ENCODE assay signal across 33 cellular contexts in genomic region chr1:35860680-35861079, GRCh38. TPM values are rescaled to one million over a fixed set of nuclear protein-coding genes. Genes with fewer than 3 reads are reported as not detected.
A peak's percentile ranks its signal among the peaks of the same experiment; 100 is the strongest.
DNase-seq lines count a peak whose midpoint lies in the region; ATAC-seq and TF ChIP-seq lines count a peak whose summit lies in the region.
"Had no signal": no experiment of that assay in that cellular context is flagged by ENCODE, and none has a peak within 500 bp of the region (broad histone marks: within the 10 kb centered on the region; RNA-seq: fewer than 3 reads in every experiment).

No MANE protein-coding gene starts in this region.

- peaks cover 6% of the 10 kb centered on the region for H3F3A ChIP-seq in neural progenitor cell (ENCODE audit: low read depth)

- no peak overlapping the region for H3K4me2 ChIP-seq in neural progenitor cell
- H3K4me2 ChIP-seq: GM23338 had no signal

- H3K4me3 ChIP-seq in neural progenitor cell = no peak overlapping the region
- H3K4me3 ChIP-seq: GM23338, lung, psoas muscle had no signal

- peak; percentile 20 for ATAC-seq in Right ventricle myocardium inferior
- ATAC-seq in T-helper 17 cell = no peak
- no peak for ATAC-seq in stimulated activated naive B cell treated with anti-CD40 and anti-IgM and Interleukin-4, amounts not matched to agents 10 μg/mL and 1 μg/mL and 100 μg/mL, for 72 hours (replicated peaks)
- no peak for ATAC-seq in GM18511 (IDR thresholded peaks at IDR 0.05; ENCODE audit: unreplicated experiment)
- ATAC-seq in esophagus mucosa = no peak
- ATAC-seq: GM23338; naive thymus-derived CD8-positive, alpha-beta T cell; psoas muscle had no signal

- no peak overlapping the region for H3K9ac ChIP-seq in neural progenitor cell

- H3K4me1 ChIP-seq in neural progenitor cell = no peaks in the 10 kb centered on the region
- H3K4me1 ChIP-seq: psoas muscle had no signal

- H3K79me2 ChIP-seq in neural progenitor cell (ENCODE audit: low read depth) = no peaks in the 10 kb centered on the region

- no peak overlapping the region for H3K27ac ChIP-seq in neural progenitor cell
- H3K27ac ChIP-seq: psoas muscle had no signal

- no peaks in the 10 kb centered on the region for H3K27me3 ChIP-seq in neural progenitor cell

- DNase-seq in Right ventricle myocardium inferior (ENCODE audit: missing footprints) = no peak
- no peak for DNase-seq in cardiac septum (ENCODE audit: low spot score)
- DNase-seq in NOMO-1 (lab: John Stamatoyannopoulos, UW; ENCODE audit: unreplicated experiment in 2 of 2) = peak; percentile 72 to 94
- no peak for DNase-seq in T-helper 17 cell
- DNase-seq in stimulated activated naive B cell treated with anti-CD40 and anti-IgM and Interleukin-4, amounts not matched to agents 10 μg/mL and 1 μg/mL and 100 μg/mL, for 72 hours = no peak
- DNase-seq in neural progenitor cell (ENCODE audit: low spot score) = no peak
- DNase-seq: 8988T; activated B cell treated with CpG ODN at 0.5 μM for 24 hours; activated CD4-positive, alpha-beta T cell treated with anti-CD3 and anti-CD28 coated beads, Interleukin-2, amount 50 U/mL, for 1 hour; activated effector memory CD4-positive, alpha-beta T cell treated with Interleukin-2 at 50 U/mL for 16 hours; activated T-cell treated with anti-CD3 and anti-CD28 coated beads, Interleukin-2, amount 50 U/mL, for 1 hour; Calu3; CD4-positive, CD25-positive, alpha-beta regulatory T cell; DMS79 treated with DMSO at 0.1 percent for 48 hours; GDM1; hippocampal formation; naive thymus-derived CD8-positive, alpha-beta T cell; NCI-H1436 treated with DMSO at 0.1 percent for 48 hours; NCI-H446; NCI-H748 treated with DMSO at 0.1 percent for 48 hours; occipital lobe; psoas muscle; stimulated activated CD4-positive, alpha-beta T cell treated with anti-CD3 and anti-CD28 coated beads, Interleukin-4, amount 100 ng/mL, for 4 hours; substantia nigra; SW 1271; T1000 had no signal

- H3K36me3 Mint-ChIP-seq in T-helper 17 cell (ENCODE audit: low read depth) = peaks cover 3% of the 10 kb centered on the region
- no peaks in the 10 kb centered on the region for H3K36me3 Mint-ChIP-seq in stimulated activated naive B cell treated with anti-CD40 and anti-IgM and Interleukin-4, amounts not matched to agents 10 μg/mL and 1 μg/mL and 100 μg/mL, for 72 hours
- peaks cover 4% of the 10 kb centered on the region for H3K36me3 Mint-ChIP-seq in neural progenitor cell
- H3K36me3 Mint-ChIP-seq: activated naive CD8-positive, alpha-beta T cell; IgD-negative memory B cell; naive thymus-derived CD8-positive, alpha-beta T cell had no signal

- no peak overlapping the region for H2AFZ ChIP-seq in neural progenitor cell (replicated peaks)
- H2AFZ ChIP-seq: GM23338 had no signal

- intact Hi-C loops in Right ventricle myocardium inferior (cut with DNase I) (no loop called here), cardiac septum (cut with DNase I) (no loop called here)

- H3K9me3 Mint-ChIP-seq in stimulated activated naive B cell treated with anti-CD40 and anti-IgM and Interleukin-4, amounts not matched to agents 10 μg/mL and 1 μg/mL and 100 μg/mL, for 72 hours = no peaks in the 10 kb centered on the region
- H3K9me3 Mint-ChIP-seq in neural progenitor cell = no peaks in the 10 kb centered on the region
- H3K9me3 Mint-ChIP-seq: activated B cell treated with CpG ODN at 0.5 μM for 24 hours; GM23338; IgD-negative memory B cell; naive thymus-derived CD8-positive, alpha-beta T cell; type B pancreatic cell had no signal

- peaks cover 15% of the 10 kb centered on the region for H3K4me1 Mint-ChIP-seq in T-helper 17 cell
- peaks cover 2 to 11% of the 10 kb centered on the region in 2 donors for H3K4me1 Mint-ChIP-seq in stimulated activated naive B cell treated with anti-CD40 and anti-IgM and Interleukin-4, amounts not matched to agents 10 μg/mL and 1 μg/mL and 100 μg/mL, for 72 hours
- no peaks in the 10 kb centered on the region for H3K4me1 Mint-ChIP-seq in neural progenitor cell
- H3K4me1 Mint-ChIP-seq: activated B cell treated with CpG ODN at 0.5 μM for 24 hours; CD4-positive, CD25-positive, alpha-beta regulatory T cell; naive thymus-derived CD8-positive, alpha-beta T cell had no signal

- no peak for TF ChIP-seq CTCF in neural progenitor cell (IDR thresholded peaks at IDR 0.05)

- no peaks in the 10 kb centered on the region for H4K20me1 ChIP-seq in neural progenitor cell (ENCODE audit: low read depth)

- H3K9me3 ChIP-seq in T-helper 17 cell (ENCODE audit: control insufficient read depth, low read length, poor library complexity, severe bottlenecking) = no peaks in the 10 kb centered on the region
- H3K9me3 ChIP-seq in neural progenitor cell (ENCODE audit: low read depth) = no peaks in the 10 kb centered on the region
- H3K9me3 ChIP-seq: psoas muscle had no signal

- H3K27me3 Mint-ChIP-seq in T-helper 17 cell = no peaks in the 10 kb centered on the region
- no peaks in the 10 kb centered on the region for H3K27me3 Mint-ChIP-seq in stimulated activated naive B cell treated with anti-CD40 and anti-IgM and Interleukin-4, amounts not matched to agents 10 μg/mL and 1 μg/mL and 100 μg/mL, for 72 hours
- no peaks in the 10 kb centered on the region for H3K27me3 Mint-ChIP-seq in neural progenitor cell (ENCODE audit: insufficient read depth, low read depth)
- H3K27me3 Mint-ChIP-seq: activated B cell treated with CpG ODN at 0.5 μM for 24 hours; activated naive CD8-positive, alpha-beta T cell; IgD-negative memory B cell; type B pancreatic cell had no signal

- H3K36me3 ChIP-seq in neural progenitor cell = no peaks in the 10 kb centered on the region

- no peak overlapping the region for H3K4me3 Mint-ChIP-seq in T-helper 17 cell
- H3K4me3 Mint-ChIP-seq in stimulated activated naive B cell treated with anti-CD40 and anti-IgM and Interleukin-4, amounts not matched to agents 10 μg/mL and 1 μg/mL and 100 μg/mL, for 72 hours = no peak overlapping the region
- no peak overlapping the region for H3K4me3 Mint-ChIP-seq in neural progenitor cell
- H3K4me3 Mint-ChIP-seq: activated B cell treated with CpG ODN at 0.5 μM for 24 hours; activated naive CD8-positive, alpha-beta T cell; CD4-positive, CD25-positive, alpha-beta regulatory T cell; GM23338; IgD-negative memory B cell; naive thymus-derived CD8-positive, alpha-beta T cell; type B pancreatic cell had no signal

- H3K27ac Mint-ChIP-seq in T-helper 17 cell (peak overlapping the region; percentile 53), neural progenitor cell (no peak overlapping the region)
- H3K27ac Mint-ChIP-seq in stimulated activated naive B cell treated with anti-CD40 and anti-IgM and Interleukin-4, amounts not matched to agents 10 μg/mL and 1 μg/mL and 100 μg/mL, for 72 hours = peak overlapping the region; percentile 10
- H3K27ac Mint-ChIP-seq: activated B cell treated with CpG ODN at 0.5 μM for 24 hours; activated naive CD8-positive, alpha-beta T cell; CD4-positive, CD25-positive, alpha-beta regulatory T cell; GM23338; IgD-negative memory B cell; naive thymus-derived CD8-positive, alpha-beta T cell; type B pancreatic cell had no signal

RNA-seq across cellular contexts. Expression of gene AGO1, which starts 22.3 kb away (rescaled TPM):
- total RNA-seq in Right ventricle myocardium inferior (17.5 TPM), cardiac septum (21.1 TPM), T-helper 17 cell (10 to 100 TPM; 23.3 to 25.3 TPM), neural progenitor cell (ENCODE audit: low replicate concordance) (24.1 and 33.8 TPM in 2 replicates), esophagus mucosa (14.8 TPM)

RNA-seq across cellular contexts. Expression of gene AGO4, which starts 52.9 kb away (rescaled TPM):
- total RNA-seq in Right ventricle myocardium inferior (16.5 TPM), cardiac septum (23.9 TPM), T-helper 17 cell (10 to 100 TPM; 20.7 to 23.3 TPM), neural progenitor cell (ENCODE audit: low replicate concordance) (24.5 and 26.4 TPM in 2 replicates), esophagus mucosa (5.6 TPM)

Comparison
In these comparisons a context has a peak if more than half of its experiments do, and no peak if none do; other contexts are left out.
1. DNase-seq: peak in NOMO-1 (2 of 2); none in Right ventricle myocardium inferior (single experiment), cardiac septum (single experiment), T-helper 17 cell (0 of 3), stimulated activated naive B cell treated with anti-CD40 and anti-IgM and Interleukin-4, amounts not matched to agents 10 μg/mL and 1 μg/mL and 100 μg/mL, for 72 hours (single experiment) and neural progenitor cell (single experiment).